8 cellular contexts compared by ENCODE assay signal in the genomic region with DNA sequence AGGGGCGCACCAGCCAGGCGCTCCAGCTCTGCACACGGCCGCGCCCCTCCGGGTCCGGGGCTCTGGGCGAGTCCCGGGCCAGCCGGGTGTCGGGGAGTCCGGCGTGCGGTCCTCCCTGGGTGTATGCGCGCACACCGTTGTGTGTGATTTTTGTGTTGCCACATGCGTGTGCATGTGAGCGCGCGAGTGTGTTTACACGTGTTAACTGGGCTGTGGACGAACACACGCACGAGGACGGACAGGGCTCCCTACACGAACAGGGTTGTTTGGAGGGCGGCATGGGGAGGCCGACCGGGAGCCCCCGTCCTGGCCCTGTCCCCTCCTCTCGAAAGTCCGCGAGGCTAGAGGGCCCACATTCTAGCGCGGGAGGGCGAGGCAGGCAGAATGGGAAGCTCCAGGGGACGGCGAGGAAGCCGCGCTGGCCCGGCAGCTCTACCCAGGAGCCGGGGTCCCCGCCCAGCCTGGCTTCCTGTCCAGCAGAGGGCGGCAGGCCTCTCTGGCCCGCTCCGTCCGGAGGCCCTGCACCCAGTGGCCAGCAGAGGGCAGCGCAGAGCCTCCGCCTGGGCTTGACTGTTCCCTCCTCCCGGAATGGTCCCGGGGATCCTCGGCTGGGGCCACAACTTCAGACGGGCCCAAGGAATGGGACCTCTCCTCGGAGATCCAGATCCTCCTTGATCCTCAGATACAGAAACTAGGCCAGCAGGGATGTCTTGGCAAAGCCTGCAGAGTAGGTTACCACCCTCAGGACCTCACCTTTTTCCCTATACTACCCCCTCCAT. TPM values are rescaled to one million over a fixed set of nuclear protein-coding genes. Genes with fewer than 3 reads are reported as not detected.
DNase-seq lines count a peak whose midpoint lies in the region; ATAC-seq and TF ChIP-seq lines count a peak whose summit lies in the region.

No MANE protein-coding gene starts in this region.

- CTCF ChIA-PET in naive thymus-derived CD4-positive, alpha-beta T cell (lab: Charles Lee) = no interaction called here

- TF ChIP-seq CTCF in AG09319 (IDR thresholded peaks at IDR 0.05; ENCODE audit: low read depth, low read length) (no peak; the same call in none of the 2 replicates), fibroblast of mammary gland (conservative IDR thresholded peaks at IDR 0.05; ENCODE audit: control insufficient read depth, insufficient read depth, low read depth, low read length) (peak; percentile 97)

- H3K4me3 Mint-ChIP-seq in naive thymus-derived CD4-positive, alpha-beta T cell = peak overlapping the region; percentile 20 to 84 (median 70)
- H3K4me3 Mint-ChIP-seq in stimulated activated memory B cell treated with anti-CD40 and anti-IgM and Interleukin-4, amounts not matched to agents 10 μg/mL and 1 μg/mL and 100 μg/mL, for 72 hours = peak overlapping the region; percentile 63

- no peaks in the 10 kb centered on the region for H3K36me3 ChIP-seq in naive thymus-derived CD4-positive, alpha-beta T cell (ENCODE audit: control insufficient read depth in 2 of 3, insufficient read depth in 3 of 3, low read length in 3 of 3)

- H3K4me1 Mint-ChIP-seq in naive thymus-derived CD4-positive, alpha-beta T cell = peaks cover 6 to 20% (median 13%) of the 10 kb centered on the region in 7 donors
- peaks cover 14% of the 10 kb centered on the region for H3K4me1 Mint-ChIP-seq in stimulated activated memory B cell treated with anti-CD40 and anti-IgM and Interleukin-4, amounts not matched to agents 10 μg/mL and 1 μg/mL and 100 μg/mL, for 72 hours

- H3K4me1 ChIP-seq in naive thymus-derived CD4-positive, alpha-beta T cell (ENCODE audit: control insufficient read depth in 2 of 2, insufficient read depth in 2 of 2, low read length in 2 of 2) = peaks cover 0 to 9% of the 10 kb centered on the region in 2 donors

- intact Hi-C loops in naive thymus-derived CD4-positive, alpha-beta T cell (cut with micrococcal nuclease) = loop anchor here in 1 of 2 donors (5.0 kb wide), 1 partner anchor 244 kb away; no protein-coding TSS in a partner anchor

- no peaks in the 10 kb centered on the region for H3K9me3 ChIP-seq in naive thymus-derived CD4-positive, alpha-beta T cell (ENCODE audit: control insufficient read depth in 2 of 3, low read length in 3 of 3)

- H3K27me3 Mint-ChIP-seq in naive thymus-derived CD4-positive, alpha-beta T cell = peaks cover 28 to 61% (median 45%) of the 10 kb centered on the region in 5 donors
- H3K27me3 Mint-ChIP-seq in stimulated activated memory B cell treated with anti-CD40 and anti-IgM and Interleukin-4, amounts not matched to agents 10 μg/mL and 1 μg/mL and 100 μg/mL, for 72 hours = peaks cover 86% of the 10 kb centered on the region

- peaks cover 0 to 1% (median 0%) of the 10 kb centered on the region in 5 donors for H3K36me3 Mint-ChIP-seq in naive thymus-derived CD4-positive, alpha-beta T cell
- no peaks in the 10 kb centered on the region for H3K36me3 Mint-ChIP-seq in stimulated activated memory B cell treated with anti-CD40 and anti-IgM and Interleukin-4, amounts not matched to agents 10 μg/mL and 1 μg/mL and 100 μg/mL, for 72 hours

- POLR2A ChIA-PET in naive thymus-derived CD4-positive, alpha-beta T cell (lab: Charles Lee) = no interaction called here

- DNase-seq in AG09319 (ENCODE audit: extremely low read depth, low read depth) (peak; percentile 40), HS-27A (ENCODE audit: low read depth) (peak; percentile 69), OCI-M1 (lab: John Stamatoyannopoulos, UW) (peak; percentile 90), activated T-helper 1 cell treated with Interleukin-2 at 50 U/mL for 16 hours (ENCODE audit: low read depth) (peak; percentile 18), fibroblast of mammary gland (ENCODE audit: low read depth) (peak; percentile 73)
- DNase-seq in naive thymus-derived CD4-positive, alpha-beta T cell = peak in 7 of 9 donors; percentile 6 to 77 (median 19)

- no peak overlapping the region for H3K27ac ChIP-seq in naive thymus-derived CD4-positive, alpha-beta T cell (ENCODE audit: low read depth, low read length)

- H3K9me3 Mint-ChIP-seq in naive thymus-derived CD4-positive, alpha-beta T cell = no peaks in the 10 kb centered on the region
- H3K9me3 Mint-ChIP-seq in stimulated activated memory B cell treated with anti-CD40 and anti-IgM and Interleukin-4, amounts not matched to agents 10 μg/mL and 1 μg/mL and 100 μg/mL, for 72 hours = no peaks in the 10 kb centered on the region

- H3K4me3 ChIP-seq in fibroblast of mammary gland (ENCODE audit: control insufficient read depth, low read depth, low read length) = peak overlapping the region; percentile 30
- no peak overlapping the region for H3K4me3 ChIP-seq in naive thymus-derived CD4-positive, alpha-beta T cell (ENCODE audit: low read length)

- peaks cover 0 to 18% of the 10 kb centered on the region in 2 donors for H3K27me3 ChIP-seq in naive thymus-derived CD4-positive, alpha-beta T cell (ENCODE audit: control insufficient read depth in 2 of 2, insufficient read depth in 2 of 2, low read length in 2 of 2)

- no peak overlapping the region for H3K27ac Mint-ChIP-seq in naive thymus-derived CD4-positive, alpha-beta T cell
- no peak overlapping the region for H3K27ac Mint-ChIP-seq in stimulated activated memory B cell treated with anti-CD40 and anti-IgM and Interleukin-4, amounts not matched to agents 10 μg/mL and 1 μg/mL and 100 μg/mL, for 72 hours

- peak; percentile 79 for ATAC-seq in GM18867 (IDR thresholded peaks at IDR 0.05; ENCODE audit: unreplicated experiment)
- peak; percentile 86 for ATAC-seq in naive thymus-derived CD4-positive, alpha-beta T cell
- peak; percentile 86 for ATAC-seq in stimulated activated memory B cell treated with anti-CD40 and anti-IgM and Interleukin-4, amounts not matched to agents 10 μg/mL and 1 μg/mL and 100 μg/mL, for 72 hours

RNA-seq across cellular contexts. Expression of gene LINGO1, which starts 0.6 kb away (rescaled TPM):
- not detected for total RNA-seq in naive thymus-derived CD4-positive, alpha-beta T cell
- polyA plus RNA-seq in naive thymus-derived CD4-positive, alpha-beta T cell = not detected

Comparison
In these comparisons a context has a peak if more than half of its experiments do, and no peak if none do; other contexts are left out.
1. DNase-seq: peak in every context shown above with its lines; median percentile 90 in OCI-M1; 73 in fibroblast of mammary gland; 69 in HS-27A; 40 in AG09319; 19 in naive thymus-derived CD4-positive, alpha-beta T cell; 18 in activated T-helper 1 cell treated with Interleukin-2 at 50 U/mL for 16 hours.